12 cellular contexts compared by ENCODE assay signal in genomic region chr1:21284206-21285137, GRCh38. TPM values are rescaled to one million over a fixed set of nuclear protein-coding genes. Genes with fewer than 3 reads are reported as not detected.
A peak's percentile ranks its signal among the peaks of the same experiment; 100 is the strongest.
DNase-seq lines count a peak whose midpoint lies in the region; ATAC-seq and TF ChIP-seq lines count a peak whose summit lies in the region.
"Had no signal": no experiment of that assay in that cellular context is flagged by ENCODE, and none has a peak within 500 bp of the region (broad histone marks: within the 10 kb centered on the region; RNA-seq: fewer than 3 reads in every experiment).

No MANE protein-coding gene starts in this region.

- H3K27me3 Mint-ChIP-seq in activated CD4-positive, alpha-beta T cell treated with anti-CD3 and anti-CD28 coated beads, Interleukin-2, amount 10 ng/mL, durations not matched to agents 24 days and 14 days, result no peaks in the 10 kb centered on the region
- H3K27me3 Mint-ChIP-seq: activated naive CD8-positive, alpha-beta T cell had no signal

- 46 to 55% methylated on average over 17 of the region's 17 CpGs for WGBS in esophagus, 2 donors
- WGBS in spleen, 5 donors, result 77 to 84% (median 81%) methylated on average over 17 of the region's 17 CpGs

- H3K4me3 ChIP-seq in esophagus (ENCODE audit: low read depth in 1 of 2, low read length in 2 of 2) (no peak overlapping the region), spleen (no peak overlapping the region)
- H3K4me3 ChIP-seq: sigmoid colon had no signal

- no peaks in the 10 kb centered on the region for H3K36me3 ChIP-seq in esophagus (ENCODE audit: control insufficient read depth in 2 of 2, insufficient read depth in 2 of 2, low read length in 1 of 2)
- peaks cover 0 to 49% (median 0%) of the 10 kb centered on the region in 6 donors for H3K36me3 ChIP-seq in spleen

- H3K9me3 ChIP-seq in esophagus (ENCODE audit: control insufficient read depth in 2 of 2, insufficient read depth in 1 of 2, low read depth in 1 of 2, low read length in 1 of 2), result no peaks in the 10 kb centered on the region
- no peaks in the 10 kb centered on the region for H3K9me3 ChIP-seq in spleen
- H3K9me3 ChIP-seq: sigmoid colon had no signal

- peak overlapping the region; percentile 75 for H3K27ac Mint-ChIP-seq in activated CD4-positive, alpha-beta T cell treated with anti-CD3 and anti-CD28 coated beads, Interleukin-2, amount 10 ng/mL, durations not matched to agents 24 days and 14 days
- H3K27ac Mint-ChIP-seq: activated naive CD8-positive, alpha-beta T cell had no signal

- peaks cover 38% of the 10 kb centered on the region for H3K36me3 Mint-ChIP-seq in activated CD4-positive, alpha-beta T cell treated with anti-CD3 and anti-CD28 coated beads, Interleukin-2, amount 10 ng/mL, durations not matched to agents 24 days and 14 days (ENCODE audit: low read depth)

- no peak for ATAC-seq in HG03460 (IDR thresholded peaks at IDR 0.05; ENCODE audit: unreplicated experiment)

- DNase-seq in activated CD4-positive, alpha-beta T cell treated with anti-CD3 and anti-CD28 coated beads, Interleukin-2, amount 10 ng/mL, durations not matched to agents 24 days and 14 days, result no peak
- DNase-seq in activated CD4-positive, alpha-beta T cell treated with anti-CD3 and anti-CD28 coated beads, Interleukin-2, amount 50 U/mL, for 48 hours, result no peak
- DNase-seq in NCI-H345 (lab: John Stamatoyannopoulos, UW), result peak; percentile 78
- DNase-seq in spleen, result no peak
- no peak for DNase-seq in T-helper 9 cell
- no peak for DNase-seq in ureter (ENCODE audit: low spot score)
- DNase-seq: NCI-H524 treated with DMSO at 0.1 percent for 48 hours, sigmoid colon, T-helper 2 cell had no signal

- peaks cover 5 to 25% of the 10 kb centered on the region in 2 donors for H3K4me1 ChIP-seq in esophagus (ENCODE audit: control insufficient read depth in 2 of 2, insufficient read depth in 2 of 2, low read length in 1 of 2)
- peaks cover 29 to 100% (median 61%) of the 10 kb centered on the region in 6 donors for H3K4me1 ChIP-seq in spleen

- TF ChIP-seq POLR2A in spleen (IDR thresholded peaks at IDR 0.05), result no peak

- H3K9me3 Mint-ChIP-seq in activated CD4-positive, alpha-beta T cell treated with anti-CD3 and anti-CD28 coated beads, Interleukin-2, amount 10 ng/mL, durations not matched to agents 24 days and 14 days, result no peaks in the 10 kb centered on the region

- no peak for TF ChIP-seq CTCF in spleen (IDR thresholded peaks at IDR 0.05 in 8 of 11, conservative IDR thresholded peaks at IDR 0.05 in 3 of 11)

- intact Hi-C loops in activated CD4-positive, alpha-beta T cell treated with anti-CD3 and anti-CD28 coated beads, Interleukin-2, amount 10 ng/mL, durations not matched to agents 24 days and 14 days (cut with micrococcal nuclease), result no loop called here
- intact Hi-C loops in spleen (cut with DNase I; ENCODE audit: low total_unique reads), result no loop called here

- no peak overlapping the region for H3K4me3 Mint-ChIP-seq in activated CD4-positive, alpha-beta T cell treated with anti-CD3 and anti-CD28 coated beads, Interleukin-2, amount 10 ng/mL, durations not matched to agents 24 days and 14 days
- H3K4me3 Mint-ChIP-seq: activated naive CD8-positive, alpha-beta T cell had no signal

- H3K27me3 ChIP-seq in esophagus (ENCODE audit: control insufficient read depth in 1 of 2, insufficient read depth in 2 of 2, low read length in 2 of 2) (no peaks in the 10 kb centered on the region), spleen (replicated peaks in 1 of 7) (no peaks in the 10 kb centered on the region)
- H3K27me3 ChIP-seq: sigmoid colon had no signal

- peaks cover 47% of the 10 kb centered on the region for H3K4me1 Mint-ChIP-seq in activated CD4-positive, alpha-beta T cell treated with anti-CD3 and anti-CD28 coated beads, Interleukin-2, amount 10 ng/mL, durations not matched to agents 24 days and 14 days

- H3K27ac ChIP-seq in esophagus (ENCODE audit: low read depth in 2 of 2, low read length in 1 of 2), result peak overlapping the region; percentile 82 to 84
- H3K27ac ChIP-seq in spleen, result peak overlapping the region in 6 of 8 donors; percentile 15 to 69 (median 50)

RNA-seq across cellular contexts. Expression of gene ECE1, which starts 5.8 kb away (rescaled TPM):
- 133 and 134 TPM in 2 replicates for total RNA-seq in activated CD4-positive, alpha-beta T cell treated with anti-CD3 and anti-CD28 coated beads, Interleukin-2, amount 10 ng/mL, durations not matched to agents 24 days and 14 days
- polyA plus RNA-seq in esophagus (10 to 100 TPM; 12.4 to 14.2 TPM), spleen (10 to 100 TPM; 17.2 to 44.4 (median 24.1) TPM)
- total RNA-seq in spleen (100 to 1,000 TPM in 5 of 7 donors, 10 to 100 TPM in 2; 95.3 to 142 (median 124) TPM), ureter (131 TPM)
